10 cellular contexts compared by ENCODE assay signal in the genomic region with DNA sequence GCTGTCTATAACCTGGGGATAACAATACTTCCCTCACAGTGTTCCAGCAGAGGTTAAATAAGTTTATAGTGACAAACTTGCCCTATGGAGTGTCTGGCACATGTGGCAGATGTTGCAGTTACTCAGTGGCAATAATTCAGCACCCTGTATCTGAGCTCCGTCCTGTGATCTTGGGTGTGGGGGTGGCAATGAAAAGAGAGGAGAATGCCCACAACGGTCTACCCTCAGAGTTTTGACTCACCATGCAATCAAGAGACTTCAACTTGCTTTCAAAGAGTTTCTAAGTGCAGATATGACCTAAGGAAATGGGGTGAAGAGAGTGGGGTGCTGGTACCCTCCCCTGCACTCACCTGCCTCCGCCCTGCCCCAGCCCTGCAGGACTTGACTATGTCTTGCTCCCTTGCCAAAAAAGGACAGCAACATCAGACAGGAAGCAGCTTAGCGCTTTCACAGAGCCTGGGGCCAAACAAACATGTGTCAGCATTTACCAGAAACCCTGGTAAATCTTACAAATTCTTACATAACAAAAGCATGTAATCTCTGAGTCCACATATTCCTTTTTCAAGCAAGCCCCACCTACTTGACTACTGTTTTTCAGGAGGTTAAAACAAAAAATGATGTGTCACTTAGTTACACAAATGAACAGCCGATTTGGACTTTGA.
DNase-seq lines count a peak whose midpoint lies in the region; ATAC-seq, FAIRE-seq and TF ChIP-seq lines count a peak whose summit lies in the region.
"Had no signal": no experiment of that assay in that cellular context is flagged by ENCODE, and none has a peak within 500 bp of the region (broad histone marks: within the 10 kb centered on the region; RNA-seq: fewer than 3 reads in every experiment).

No MANE protein-coding gene starts in this region.

- FAIRE-seq in bronchial epithelial cell (lab: Jason Lieb, UNC) (peak; percentile 82), HepG2 (lab: Jason Lieb, UNC) (no peak)

- no peaks in the 10 kb centered on the region for H3K9me3 Mint-ChIP-seq in activated naive CD8-positive, alpha-beta T cell treated with anti-CD3 and anti-CD28 coated beads, Interleukin-2, amount 50 U/mL, for 24 hours

- H3K36me3 ChIP-seq in ACC112 (ENCODE audit: insufficient read depth, low read length) (no peaks in the 10 kb centered on the region), HUES48 (ENCODE audit: control insufficient read depth, insufficient read depth, low read length) (no peaks in the 10 kb centered on the region), bronchial epithelial cell (ENCODE audit: control insufficient read depth, insufficient read depth, low read length) (no peaks in the 10 kb centered on the region), HepG2 (replicated peaks in 1 of 2; ENCODE audit: control insufficient read depth in 1 of 2, insufficient read depth in 2 of 2, low read length in 2 of 2) (no peaks in the 10 kb centered on the region)

- H3K9ac ChIP-seq in HUES48 (ENCODE audit: low read depth, low read length) (peak overlapping the region; percentile 4; the same call in 1 of the 2 replicates), HepG2 (ENCODE audit: insufficient read depth, low read depth, low read length) (no peak overlapping the region)

- no peak overlapping the region for H3K4me3 ChIP-seq in ACC112 (ENCODE audit: low read depth, low read length)
- no peak overlapping the region for H3K4me3 ChIP-seq in HUES48 (ENCODE audit: low read depth, low read length)
- no peak overlapping the region for H3K4me3 ChIP-seq in bronchial epithelial cell (ENCODE audit: low read depth, low read length)
- no peak overlapping the region for H3K4me3 ChIP-seq in HepG2 (replicated peaks in 1 of 3; ENCODE audit: insufficient read depth in 1 of 3, low read depth in 2 of 3, low read length in 3 of 3)

- H3K4me1 ChIP-seq in ACC112 (ENCODE audit: control insufficient read depth, insufficient read depth, low read length, unreplicated experiment) (peaks cover 28% of the 10 kb centered on the region), HUES48 (ENCODE audit: control insufficient read depth, insufficient read depth, low read length) (peaks cover 38% of the 10 kb centered on the region), HepG2 (ENCODE audit: insufficient read depth, low read length) (no peaks in the 10 kb centered on the region)

- in situ Hi-C loops in HepG2 (cut with HindIII; ENCODE audit: extremely low pct_ligation_motif_present, low pct_unique_long_range_greater_than_20kb), result no loop called here

- H2AFZ ChIP-seq in ACC112 (ENCODE audit: low read length, unreplicated experiment) (peak overlapping the region; percentile 66), HepG2 (ENCODE audit: low read length) (no peak overlapping the region)

- H3K9me3 ChIP-seq in HUES48 (ENCODE audit: control insufficient read depth, insufficient read depth, low read length) (no peaks in the 10 kb centered on the region), HepG2 (ENCODE audit: low read length) (no peaks in the 10 kb centered on the region)

- POLR2A ChIA-PET in HepG2 (lab: Yijun Ruan, JAX), result no interaction called here

- TF ChIP-seq EP300 in HepG2 (IDR thresholded peaks at IDR 0.05; ENCODE audit: low read depth in 2 of 2, low read length in 2 of 2) (no peak), HepG2 (CRISPR knock-in tag; IDR thresholded peaks at IDR 0.05; ENCODE audit: borderline replicate concordance) (no peak)

- H3K27me3 ChIP-seq in ACC112 (ENCODE audit: insufficient read depth, low read length) (no peaks in the 10 kb centered on the region), HUES48 (ENCODE audit: control insufficient read depth, insufficient read depth, low read length) (no peaks in the 10 kb centered on the region), bronchial epithelial cell (ENCODE audit: control insufficient read depth, insufficient read depth, low read length) (no peaks in the 10 kb centered on the region), HepG2 (ENCODE audit: control insufficient read depth in 1 of 2, insufficient read depth in 2 of 2, low read length in 2 of 2) (no peaks in the 10 kb centered on the region)

- DNase-seq in bronchial epithelial cell (ENCODE audit: low read depth) (peak; percentile 100), HepG2 (ENCODE audit: low spot score) (no peak), NCI-H1694 treated with DMSO at 0.1 percent for 48 hours (lab: John Stamatoyannopoulos, UW) (no peak), OCI-M2 (lab: John Stamatoyannopoulos, UW; ENCODE audit: unreplicated experiment) (no peak)
- DNase-seq in activated naive CD8-positive, alpha-beta T cell treated with anti-CD3 and anti-CD28 coated beads, Interleukin-2, amount 50 U/mL, for 24 hours, result no peak
- DNase-seq: activated effector memory CD4-positive, alpha-beta T cell treated with anti-CD3 and anti-CD28 coated beads, Interleukin-2, amount 50 U/mL, for 16 hours; stimulated activated CD8-positive, alpha-beta memory T cell treated with anti-CD3 and anti-CD28 coated beads, Interleukin-4, amount 100 ng/mL, for 48 hours had no signal

- no peaks in the 10 kb centered on the region for H4K20me1 ChIP-seq in HepG2 (ENCODE audit: insufficient read depth, low read length)

- H3K79me2 ChIP-seq in ACC112 (ENCODE audit: control insufficient read depth, insufficient read depth, low read length, unreplicated experiment) (no peaks in the 10 kb centered on the region), HepG2 (ENCODE audit: insufficient read depth, low read length) (no peaks in the 10 kb centered on the region)

- no peak for TF ChIP-seq CTCF in bronchial epithelial cell (IDR thresholded peaks at IDR 0.05; ENCODE audit: insufficient read depth, low read length, severe bottlenecking)
- TF ChIP-seq CTCF in HepG2 (CRISPR knock-in tag; IDR thresholded peaks at IDR 0.05), result no peak

- intact Hi-C loops in HepG2 (cut with micrococcal nuclease; ENCODE audit: unreplicated experiment), result no loop called here

- no peak overlapping the region for H3K4me3 Mint-ChIP-seq in activated naive CD8-positive, alpha-beta T cell treated with anti-CD3 and anti-CD28 coated beads, Interleukin-2, amount 50 U/mL, for 24 hours

- H3K4me1 Mint-ChIP-seq in activated naive CD8-positive, alpha-beta T cell treated with anti-CD3 and anti-CD28 coated beads, Interleukin-2, amount 50 U/mL, for 24 hours, result no peaks in the 10 kb centered on the region

- BruUV-seq in HepG2 (replicated peaks; lab: Mats Ljungman, UMichigan), result no TSS peak

- H3K27me3 Mint-ChIP-seq in activated naive CD8-positive, alpha-beta T cell treated with anti-CD3 and anti-CD28 coated beads, Interleukin-2, amount 50 U/mL, for 24 hours, result peaks cover 10% of the 10 kb centered on the region

- H3K27ac ChIP-seq in ACC112 (ENCODE audit: low read depth, low read length) (peak overlapping the region; percentile 62), HUES48 (ENCODE audit: low read depth, low read length) (peak overlapping the region; percentile 74), HepG2 (ENCODE audit: extremely low read length, insufficient read depth, low read length) (no peak overlapping the region)

- H3K4me2 ChIP-seq in HepG2 (ENCODE audit: low read depth, low read length), result no peak overlapping the region

- no peak for TF ChIP-seq RAD21 in HepG2 (CRISPR knock-in tag; IDR thresholded peaks at IDR 0.05)

- no peaks in the 10 kb centered on the region for H3K36me3 Mint-ChIP-seq in activated naive CD8-positive, alpha-beta T cell treated with anti-CD3 and anti-CD28 coated beads, Interleukin-2, amount 50 U/mL, for 24 hours (ENCODE audit: low read depth)

- WGBS in HepG2 (ENCODE audit: low lambda C conversion rate), result 15% methylated on average over 5 of the region's 5 CpGs

- H3K27ac Mint-ChIP-seq in activated naive CD8-positive, alpha-beta T cell treated with anti-CD3 and anti-CD28 coated beads, Interleukin-2, amount 50 U/mL, for 24 hours, result no peak overlapping the region

- ATAC-seq in HepG2, result no peak
- no peak for ATAC-seq in activated naive CD8-positive, alpha-beta T cell treated with anti-CD3 and anti-CD28 coated beads, Interleukin-2, amount 50 U/mL, for 24 hours
- ATAC-seq in GM18519 (IDR thresholded peaks at IDR 0.05; ENCODE audit: low FRiP score, unreplicated experiment), result no peak

- TF ChIP-seq POLR2A in HepG2 (IDR thresholded peaks at IDR 0.05; ENCODE audit: insufficient read depth in 1 of 2, low read depth in 2 of 2, low read length in 2 of 2), result no peak

- CTCF ChIA-PET in HepG2 (lab: Yijun Ruan, JAX; ENCODE audit: low intra/inter-chr PET ratio, low total read pairs), result no interaction called here

TF ChIP-seq in HepG2, 621 proteins besides CTCF, POLR2A, EP300 and RAD21 (continues in another document):
- peak; percentile 75 for TF ChIP-seq MAFF (IDR thresholded peaks at IDR 0.05; ENCODE audit: low read depth, low read length)
- TF ChIP-seq ETV5 (CRISPR knock-in tag; IDR thresholded peaks at IDR 0.05; ENCODE audit: borderline replicate concordance), result no peak
- TF ChIP-seq ZNF768 (CRISPR knock-in tag; IDR thresholded peaks at IDR 0.05), result no peak
- no peak for TF ChIP-seq PHF20 (CRISPR knock-in tag; IDR thresholded peaks at IDR 0.05)
- no peak for TF ChIP-seq KAT7 (CRISPR knock-in tag; IDR thresholded peaks at IDR 0.05; ENCODE audit: borderline replicate concordance)
- TF ChIP-seq MAFK (conservative IDR thresholded peaks at IDR 0.05 in 1 of 2, IDR thresholded peaks at IDR 0.05 in 1 of 2; ENCODE audit: low read length in 2 of 2), result peak; percentile 70 to 76
- TF ChIP-seq KLF11 (CRISPR knock-in tag; IDR thresholded peaks at IDR 0.05), result no peak
- TF ChIP-seq FOSL2 (CRISPR knock-in tag; IDR thresholded peaks at IDR 0.05), result 0 out of 2 replicates have a peak, but pooled peaks have one; percentile 18
- no peak for TF ChIP-seq TRAFD1 (CRISPR knock-in tag; IDR thresholded peaks at IDR 0.05; ENCODE audit: borderline replicate concordance)
